In the genomic region with DNA sequence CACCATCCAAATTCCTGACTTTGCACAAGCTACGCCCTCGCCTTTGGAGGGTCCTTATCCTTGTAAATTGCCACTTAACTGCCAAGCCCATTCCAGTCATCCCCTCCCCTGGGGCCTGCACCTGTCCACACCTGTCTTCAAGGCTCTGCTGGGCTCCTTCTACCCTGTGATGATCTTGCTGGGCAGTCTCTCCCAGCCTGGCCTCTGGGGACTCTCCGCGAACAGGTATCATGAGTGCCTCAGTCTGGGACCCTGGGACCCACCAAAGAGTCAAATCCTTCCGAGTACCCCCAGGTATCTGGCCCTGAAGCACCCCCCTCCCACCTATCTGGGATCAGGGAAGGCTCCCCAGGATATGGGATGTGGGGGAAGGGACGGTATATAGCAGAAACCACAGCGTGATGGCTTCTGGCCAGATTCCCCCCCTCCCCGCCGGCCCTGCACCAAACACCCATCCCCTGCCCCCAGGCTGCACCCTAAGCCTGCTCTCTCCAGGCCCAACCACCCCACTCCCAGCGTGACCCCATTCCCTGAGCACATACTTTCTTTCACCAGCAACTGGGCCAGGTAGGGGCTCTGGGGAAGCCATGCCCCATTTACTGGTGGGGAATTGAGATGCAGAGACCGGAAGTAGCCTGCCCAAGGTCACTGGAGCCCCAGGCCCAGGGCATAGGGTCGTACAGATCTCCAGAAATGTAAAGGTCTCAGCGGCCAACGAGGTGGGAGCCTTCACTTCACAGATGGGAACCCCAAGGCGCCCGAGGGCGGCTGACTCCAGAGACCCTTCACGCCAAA, we compare ENCODE assay signal across 8 cellular contexts. TPM values are rescaled to one million over a fixed set of nuclear protein-coding genes. Genes with fewer than 3 reads are reported as not detected.
DNase-seq lines count a peak whose midpoint lies in the region; ATAC-seq and TF ChIP-seq lines count a peak whose summit lies in the region.

No MANE protein-coding gene starts in this region.

- intact Hi-C loops in transverse colon (cut with DNase I; ENCODE audit: low total_unique reads): no loop called here

- H3K4me3 Mint-ChIP-seq in activated naive CD8-positive, alpha-beta T cell treated with anti-CD3 and anti-CD28 coated beads, Interleukin-2, amount 50 U/mL, for 24 hours: peak overlapping the region; percentile 93

- H3K9me3 Mint-ChIP-seq in activated naive CD8-positive, alpha-beta T cell treated with anti-CD3 and anti-CD28 coated beads, Interleukin-2, amount 50 U/mL, for 24 hours: no peaks in the 10 kb centered on the region

- TF ChIP-seq CTCF in AG04450 (IDR thresholded peaks at IDR 0.05; ENCODE audit: low read depth, low read length) (no peak), transverse colon (IDR thresholded peaks at IDR 0.05) (no peak)

- in situ Hi-C loops in transverse colon (cut with MboI; ENCODE audit: low pct_ligation_motif_present in 1 of 4, low pct_unique_long_range_greater_than_20kb in 1 of 4, low sequenced_read_pairs in 3 of 4): no loop called here

- peak overlapping the region; percentile 46 for H3K27ac Mint-ChIP-seq in activated naive CD8-positive, alpha-beta T cell treated with anti-CD3 and anti-CD28 coated beads, Interleukin-2, amount 50 U/mL, for 24 hours

- no peak for TF ChIP-seq EP300 in transverse colon (IDR thresholded peaks at IDR 0.05; ENCODE audit: low read depth)

- H3K36me3 Mint-ChIP-seq in activated naive CD8-positive, alpha-beta T cell treated with anti-CD3 and anti-CD28 coated beads, Interleukin-2, amount 50 U/mL, for 24 hours (ENCODE audit: low read depth): no peaks in the 10 kb centered on the region

- H3K36me3 ChIP-seq in transverse colon: no peaks in the 10 kb centered on the region

- peaks cover 35% of the 10 kb centered on the region for H3K4me1 Mint-ChIP-seq in activated naive CD8-positive, alpha-beta T cell treated with anti-CD3 and anti-CD28 coated beads, Interleukin-2, amount 50 U/mL, for 24 hours

- ATAC-seq in HG03066 (IDR thresholded peaks at IDR 0.05; ENCODE audit: low read depth, unreplicated experiment): peak; percentile 10
- no peak for ATAC-seq in activated naive CD8-positive, alpha-beta T cell treated with anti-CD3 and anti-CD28 coated beads, Interleukin-2, amount 50 U/mL, for 24 hours

- H3K9me3 ChIP-seq in AG04450 (ENCODE audit: control insufficient read depth, insufficient read depth, low read length): no peaks in the 10 kb centered on the region
- H3K9me3 ChIP-seq in transverse colon: no peaks in the 10 kb centered on the region

- CTCF ChIA-PET in AG04450 (lab: Charles Lee): no interaction called here

- TF ChIP-seq POLR2A in transverse colon (IDR thresholded peaks at IDR 0.05): no peak

- no peaks in the 10 kb centered on the region for H3K27me3 Mint-ChIP-seq in activated naive CD8-positive, alpha-beta T cell treated with anti-CD3 and anti-CD28 coated beads, Interleukin-2, amount 50 U/mL, for 24 hours

- DNase-seq in AG04450 (ENCODE audit: low read depth, low spot score): no peak
- DNase-seq in activated naive CD8-positive, alpha-beta T cell treated with anti-CD3 and anti-CD28 coated beads, Interleukin-2, amount 50 U/mL, for 24 hours: no peak
- DNase-seq in transverse colon: peak; percentile 11
- no peak for DNase-seq in DMS 273 treated with DMSO at 0.1 percent for 48 hours (lab: John Stamatoyannopoulos, UW)
- DNase-seq in glomerular visceral epithelial cell (ENCODE audit: extremely low spot score): no peak
- DNase-seq in stimulated activated CD4-positive, alpha-beta T cell treated with anti-CD3 and anti-CD28 coated beads, Interleukin-4, amount 100 ng/mL, for 1 hour: no peak

- H3K27ac ChIP-seq in AG04450 (ENCODE audit: low read depth, low read length): no peak overlapping the region
- peak overlapping the region; percentile 79 for H3K27ac ChIP-seq in layer of hippocampus (ENCODE audit: low read depth, low read length)
- peak overlapping the region; percentile 60 to 75 (median 66) for H3K27ac ChIP-seq in transverse colon

- peaks cover 6 to 28% (median 24%) of the 10 kb centered on the region in 4 donors for H3K4me1 ChIP-seq in transverse colon

- POLR2A ChIA-PET in AG04450 (lab: Yijun Ruan, JAX): no interaction called here

- 25% methylated on average over 17 of the region's 18 CpGs; no CpG with 5 or more reads in 1 of the 2 donors for WGBS in transverse colon (ENCODE audit: low coverage in 1 of 2), 2 donors

- peak overlapping the region; percentile 79 for H3K4me3 ChIP-seq in AG04450 (ENCODE audit: low read depth, low read length)
- H3K4me3 ChIP-seq in transverse colon: peak overlapping the region; percentile 59 to 71 (median 66)

- H3K27me3 ChIP-seq in AG04450 (ENCODE audit: control insufficient read depth, insufficient read depth, low read length) (no peaks in the 10 kb centered on the region), layer of hippocampus (ENCODE audit: control insufficient read depth, insufficient read depth, low read length) (no peaks in the 10 kb centered on the region), transverse colon (no peaks in the 10 kb centered on the region)

RNA-seq across cellular contexts. Expression of a gene that starts 0.7 kb away (rescaled TPM):
- polyA plus RNA-seq in AG04450 (2011; rRNA removed): 52.4 and 74.8 TPM in 2 replicates
- polyA minus RNA-seq in AG04450 (2011; rRNA and poly(A)+ RNA removed): 90.3 and 129 TPM in 2 replicates
- total RNA-seq in transverse colon: 100 to 1,000 TPM in 3 of 4 donors, 10 to 100 TPM in 1; 99.4 to 233 (median 108) TPM

RNA-seq across cellular contexts. Expression of a gene that starts 42.4 kb away (rescaled TPM):
- 38.4 and 49.0 TPM in 2 replicates for polyA plus RNA-seq in AG04450 (2011; rRNA removed)
- polyA minus RNA-seq in AG04450 (2011; rRNA and poly(A)+ RNA removed): 31.1 and 45.9 TPM in 2 replicates
- 100 to 1,000 TPM in 3 of 4 donors, 10 to 100 TPM in 1; 82.7 to 714 (median 225) TPM for total RNA-seq in transverse colon
